In the genomic region with DNA sequence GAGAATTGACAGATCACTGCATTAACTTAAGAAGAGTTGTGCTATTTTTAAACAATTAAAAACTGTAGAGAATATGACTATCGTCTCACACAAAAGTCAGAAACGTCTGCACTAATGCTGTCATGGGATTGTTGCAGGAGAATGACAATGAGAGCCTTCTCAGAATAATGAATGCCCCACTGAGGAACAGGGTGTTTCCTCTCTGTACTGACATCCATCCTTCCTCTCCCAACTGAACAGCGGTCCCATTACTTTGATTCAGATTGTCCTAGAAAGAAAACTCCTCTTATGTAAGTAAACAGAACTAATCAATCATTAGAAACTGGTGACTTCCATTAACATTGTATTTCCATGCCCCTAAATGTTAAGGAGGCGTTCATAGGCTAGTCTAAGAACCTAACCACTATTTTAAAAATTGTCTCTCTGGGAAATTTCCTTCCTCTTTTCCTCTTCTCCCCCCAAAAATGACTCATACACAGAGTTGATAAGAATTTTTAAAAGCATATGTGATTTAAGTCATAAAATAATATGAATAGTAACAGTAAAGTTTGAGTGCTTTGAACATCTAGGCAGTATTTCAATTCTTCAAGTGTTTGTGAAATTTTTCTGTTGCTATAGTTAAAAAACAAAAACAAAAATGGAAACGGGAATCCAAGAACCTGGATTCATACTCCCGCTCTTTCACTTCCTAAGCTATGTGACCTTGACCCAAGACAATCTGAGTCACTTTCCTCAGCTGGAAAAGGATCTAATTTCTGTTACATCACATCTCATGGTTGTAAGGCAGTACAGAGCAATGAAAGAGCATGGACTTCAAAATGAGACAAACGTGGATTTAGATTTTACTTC, we compare ENCODE assay signal across 12 cellular contexts. TPM values are rescaled to one million over a fixed set of nuclear protein-coding genes. Genes with fewer than 3 reads are reported as not detected.
A peak's percentile ranks its signal among the peaks of the same experiment; 100 is the strongest.
DNase-seq lines count a peak whose midpoint lies in the region; ATAC-seq, FAIRE-seq and TF ChIP-seq lines count a peak whose summit lies in the region.
"Had no signal": no experiment of that assay in that cellular context is flagged by ENCODE, and none has a peak within 500 bp of the region (broad histone marks: within the 10 kb centered on the region; RNA-seq: fewer than 3 reads in every experiment).

No MANE protein-coding gene starts in this region.

- TF ChIP-seq POLR2A in H54 (IDR thresholded peaks at IDR 0.05; ENCODE audit: low read depth, low read length) = no peak

- H3K9me3 ChIP-seq in skeletal muscle satellite cell (replicated peaks; ENCODE audit: low read length) = no peaks in the 10 kb centered on the region

- no peaks in the 10 kb centered on the region for H3K27me3 ChIP-seq in foreskin keratinocyte
- H3K27me3 ChIP-seq in skeletal muscle satellite cell (ENCODE audit: control insufficient read depth, insufficient read depth, low read length) = no peaks in the 10 kb centered on the region

- H3K27ac ChIP-seq in foreskin keratinocyte = no peak overlapping the region

- TF ChIP-seq CTCF in foreskin keratinocyte (conservative IDR thresholded peaks at IDR 0.05) = no peak
- TF ChIP-seq CTCF in GM10266 (IDR thresholded peaks at IDR 0.05; ENCODE audit: control insufficient read depth, insufficient read depth, low read depth, missing control alignments) = no peak

- peak; percentile 99 for FAIRE-seq in H54 (lab: Jason Lieb, UNC)

- H3K36me3 ChIP-seq in skeletal muscle satellite cell (ENCODE audit: insufficient read depth, low read length) = no peaks in the 10 kb centered on the region

- peak; percentile 38 for DNase-seq in H54 (ENCODE audit: insufficient read length, low spot score)
- peak in 1 of 2 donors; percentile 50 for DNase-seq in foreskin keratinocyte
- DNase-seq in NCI-H524 treated with DMSO at 0.1 percent for 48 hours (lab: John Stamatoyannopoulos, UW) = no peak
- no peak for DNase-seq in NCI-H748 treated with DMSO at 0.1 percent for 48 hours (lab: John Stamatoyannopoulos, UW)
- no peak for DNase-seq in GM10266 (ENCODE audit: extremely low spot score)
- DNase-seq: activated CD4-positive, alpha-beta T cell treated with anti-CD3 and anti-CD28 coated beads, Interleukin-2, amount 50 U/mL, for 1 hour; amygdala; MM.1S had no signal

- peak overlapping the region; percentile 25 for H3K9ac ChIP-seq in skeletal muscle satellite cell (ENCODE audit: low read depth, low read length)

- peak overlapping the region; percentile 20 for H3K4me2 ChIP-seq in skeletal muscle satellite cell (ENCODE audit: low read length)

- H3K4me1 ChIP-seq in foreskin keratinocyte (peaks cover 4% of the 10 kb centered on the region), skeletal muscle satellite cell (ENCODE audit: control insufficient read depth, insufficient read depth, low read length) (peaks cover 11% of the 10 kb centered on the region)

- H3K4me3 ChIP-seq in skeletal muscle satellite cell (ENCODE audit: low read length) = no peak overlapping the region

- peak; percentile 98 for ATAC-seq in SK-N-SH treated with all-trans-retinoic acid at 6 μM for 48 hours
- peak; percentile 68 for ATAC-seq in foreskin keratinocyte
- no peak for ATAC-seq in HG03039 (IDR thresholded peaks at IDR 0.05; ENCODE audit: unreplicated experiment)
- ATAC-seq: Panc1 had no signal

TF ChIP-seq in SK-N-SH treated with all-trans-retinoic acid at 6 μM for 48 hours, 23 proteins besides CTCF, POLR2A, EP300 and RAD21:
- TF ChIP-seq ZC3H10 (CRISPR knock-in tag; IDR thresholded peaks at IDR 0.05) = 0 out of 2 replicates have a peak, but pooled peaks have one; percentile 35
- TF ChIP-seq, protein P1, sequence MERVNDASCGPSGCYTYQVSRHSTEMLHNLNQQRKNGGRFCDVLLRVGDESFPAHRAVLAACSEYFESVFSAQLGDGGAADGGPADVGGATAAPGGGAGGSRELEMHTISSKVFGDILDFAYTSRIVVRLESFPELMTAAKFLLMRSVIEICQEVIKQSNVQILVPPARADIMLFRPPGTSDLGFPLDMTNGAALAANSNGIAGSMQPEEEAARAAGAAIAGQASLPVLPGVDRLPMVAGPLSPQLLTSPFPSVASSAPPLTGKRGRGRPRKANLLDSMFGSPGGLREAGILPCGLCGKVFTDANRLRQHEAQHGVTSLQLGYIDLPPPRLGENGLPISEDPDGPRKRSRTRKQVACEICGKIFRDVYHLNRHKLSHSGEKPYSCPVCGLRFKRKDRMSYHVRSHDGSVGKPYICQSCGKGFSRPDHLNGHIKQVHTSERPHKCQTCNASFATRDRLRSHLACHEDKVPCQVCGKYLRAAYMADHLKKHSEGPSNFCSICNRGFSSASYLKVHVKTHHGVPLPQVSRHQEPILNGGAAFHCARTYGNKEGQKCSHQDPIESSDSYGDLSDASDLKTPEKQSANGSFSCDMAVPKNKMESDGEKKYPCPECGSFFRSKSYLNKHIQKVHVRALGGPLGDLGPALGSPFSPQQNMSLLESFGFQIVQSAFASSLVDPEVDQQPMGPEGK (CRISPR knock-in tag; IDR thresholded peaks at IDR 0.05; ENCODE audit: borderline replicate concordance) = no peak

RNA-seq across cellular contexts. Expression of a gene that starts 12.7 kb away (rescaled TPM):
- total RNA-seq in foreskin keratinocyte = 7.9 and 15.2 TPM in 2 replicates
- 0.91 and 1.8 TPM in 2 replicates for polyA plus RNA-seq in foreskin keratinocyte
- total RNA-seq in skeletal muscle satellite cell (2012; rRNA removed) = not detected in 2 replicates
